Comparison of ENCODE assay signal across 1 cellular context in the genomic region with DNA sequence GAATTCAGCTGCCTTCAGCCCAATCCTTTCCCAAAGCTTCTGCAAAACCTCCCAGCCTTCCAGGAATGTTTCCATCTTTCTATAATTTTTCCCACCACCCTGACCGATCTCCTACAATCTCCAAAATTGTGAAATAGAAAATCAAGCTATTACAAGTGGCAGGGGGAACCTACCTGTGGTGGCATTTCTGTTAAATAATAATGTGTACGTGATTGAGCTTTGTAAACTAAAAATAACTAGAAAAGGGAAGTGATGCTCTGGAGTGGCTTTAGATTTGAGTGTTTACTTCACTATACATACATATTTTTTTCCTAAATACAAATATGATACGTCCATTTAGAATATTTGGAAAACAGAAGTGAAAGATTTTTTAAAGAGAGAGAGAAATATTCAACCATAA.
TF ChIP-seq lines count a peak whose summit lies in the region.

No MANE protein-coding gene starts in this region.

TF ChIP-seq in GM12878, 131 proteins besides CTCF, POLR2A, EP300 and RAD21 (continued from another document):
- TF ChIP-seq, protein P1, sequence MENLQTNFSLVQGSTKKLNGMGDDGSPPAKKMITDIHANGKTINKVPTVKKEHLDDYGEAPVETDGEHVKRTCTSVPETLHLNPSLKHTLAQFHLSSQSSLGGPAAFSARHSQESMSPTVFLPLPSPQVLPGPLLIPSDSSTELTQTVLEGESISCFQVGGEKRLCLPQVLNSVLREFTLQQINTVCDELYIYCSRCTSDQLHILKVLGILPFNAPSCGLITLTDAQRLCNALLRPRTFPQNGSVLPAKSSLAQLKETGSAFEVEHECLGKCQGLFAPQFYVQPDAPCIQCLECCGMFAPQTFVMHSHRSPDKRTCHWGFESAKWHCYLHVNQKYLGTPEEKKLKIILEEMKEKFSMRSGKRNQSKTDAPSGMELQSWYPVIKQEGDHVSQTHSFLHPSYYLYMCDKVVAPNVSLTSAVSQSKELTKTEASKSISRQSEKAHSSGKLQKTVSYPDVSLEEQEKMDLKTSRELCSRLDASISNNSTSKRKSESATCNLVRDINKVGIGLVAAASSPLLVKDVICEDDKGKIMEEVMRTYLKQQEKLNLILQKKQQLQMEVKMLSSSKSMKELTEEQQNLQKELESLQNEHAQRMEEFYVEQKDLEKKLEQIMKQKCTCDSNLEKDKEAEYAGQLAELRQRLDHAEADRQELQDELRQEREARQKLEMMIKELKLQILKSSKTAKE (IDR thresholded peaks at IDR 0.05; ENCODE audit: low read depth, poor library complexity, severe bottlenecking), result peak; percentile 63
- no peak for TF ChIP-seq FOXK2 (IDR thresholded peaks at IDR 0.05)
- no peak for TF ChIP-seq SRF (IDR thresholded peaks at IDR 0.05; ENCODE audit: low read depth in 2 of 2, low read length in 2 of 2)
- TF ChIP-seq SMARCA5 (IDR thresholded peaks at IDR 0.05), result no peak
- no peak for TF ChIP-seq POLR2AphosphoS5 (IDR thresholded peaks at IDR 0.05; ENCODE audit: low read length)
- TF ChIP-seq, protein P2, sequence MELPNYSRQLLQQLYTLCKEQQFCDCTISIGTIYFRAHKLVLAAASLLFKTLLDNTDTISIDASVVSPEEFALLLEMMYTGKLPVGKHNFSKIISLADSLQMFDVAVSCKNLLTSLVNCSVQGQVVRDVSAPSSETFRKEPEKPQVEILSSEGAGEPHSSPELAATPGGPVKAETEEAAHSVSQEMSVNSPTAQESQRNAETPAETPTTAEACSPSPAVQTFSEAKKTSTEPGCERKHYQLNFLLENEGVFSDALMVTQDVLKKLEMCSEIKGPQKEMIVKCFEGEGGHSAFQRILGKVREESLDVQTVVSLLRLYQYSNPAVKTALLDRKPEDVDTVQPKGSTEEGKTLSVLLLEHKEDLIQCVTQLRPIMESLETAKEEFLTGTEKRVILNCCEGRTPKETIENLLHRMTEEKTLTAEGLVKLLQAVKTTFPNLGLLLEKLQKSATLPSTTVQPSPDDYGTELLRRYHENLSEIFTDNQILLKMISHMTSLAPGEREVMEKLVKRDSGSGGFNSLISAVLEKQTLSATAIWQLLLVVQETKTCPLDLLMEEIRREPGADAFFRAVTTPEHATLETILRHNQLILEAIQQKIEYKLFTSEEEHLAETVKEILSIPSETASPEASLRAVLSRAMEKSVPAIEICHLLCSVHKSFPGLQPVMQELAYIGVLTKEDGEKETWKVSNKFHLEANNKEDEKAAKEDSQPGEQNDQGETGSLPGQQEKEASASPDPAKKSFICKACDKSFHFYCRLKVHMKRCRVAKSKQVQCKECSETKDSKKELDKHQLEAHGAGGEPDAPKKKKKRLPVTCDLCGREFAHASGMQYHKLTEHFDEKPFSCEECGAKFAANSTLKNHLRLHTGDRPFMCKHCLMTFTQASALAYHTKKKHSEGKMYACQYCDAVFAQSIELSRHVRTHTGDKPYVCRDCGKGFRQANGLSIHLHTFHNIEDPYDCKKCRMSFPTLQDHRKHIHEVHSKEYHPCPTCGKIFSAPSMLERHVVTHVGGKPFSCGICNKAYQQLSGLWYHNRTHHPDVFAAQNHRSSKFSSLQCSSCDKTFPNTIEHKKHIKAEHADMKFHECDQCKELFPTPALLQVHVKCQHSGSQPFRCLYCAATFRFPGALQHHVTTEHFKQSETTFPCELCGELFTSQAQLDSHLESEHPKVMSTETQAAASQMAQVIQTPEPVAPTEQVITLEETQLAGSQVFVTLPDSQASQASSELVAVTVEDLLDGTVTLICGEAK (IDR thresholded peaks at IDR 0.05; ENCODE audit: borderline replicate concordance), result no peak
- TF ChIP-seq, protein P3, sequence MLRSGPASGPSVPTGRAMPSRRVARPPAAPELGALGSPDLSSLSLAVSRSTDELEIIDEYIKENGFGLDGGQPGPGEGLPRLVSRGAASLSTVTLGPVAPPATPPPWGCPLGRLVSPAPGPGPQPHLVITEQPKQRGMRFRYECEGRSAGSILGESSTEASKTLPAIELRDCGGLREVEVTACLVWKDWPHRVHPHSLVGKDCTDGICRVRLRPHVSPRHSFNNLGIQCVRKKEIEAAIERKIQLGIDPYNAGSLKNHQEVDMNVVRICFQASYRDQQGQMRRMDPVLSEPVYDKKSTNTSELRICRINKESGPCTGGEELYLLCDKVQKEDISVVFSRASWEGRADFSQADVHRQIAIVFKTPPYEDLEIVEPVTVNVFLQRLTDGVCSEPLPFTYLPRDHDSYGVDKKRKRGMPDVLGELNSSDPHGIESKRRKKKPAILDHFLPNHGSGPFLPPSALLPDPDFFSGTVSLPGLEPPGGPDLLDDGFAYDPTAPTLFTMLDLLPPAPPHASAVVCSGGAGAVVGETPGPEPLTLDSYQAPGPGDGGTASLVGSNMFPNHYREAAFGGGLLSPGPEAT (IDR thresholded peaks at IDR 0.05; ENCODE audit: low read depth), result peak; percentile 95
- 0 out of 2 replicates have a peak, but pooled peaks have one; percentile 36 for TF ChIP-seq MYB (IDR thresholded peaks at IDR 0.05; ENCODE audit: borderline replicate concordance, low read depth, low read length)
- no peak for TF ChIP-seq KLF5 (IDR thresholded peaks at IDR 0.05; ENCODE audit: partially characterized antibody)
- peak; percentile 87 for TF ChIP-seq RUNX3 (IDR thresholded peaks at IDR 0.05; ENCODE audit: low read length)
- TF ChIP-seq CEBPB (IDR thresholded peaks at IDR 0.05; ENCODE audit: borderline replicate concordance in 1 of 2, low read depth in 2 of 2, low read length in 2 of 2), result no peak; a peak in 1 of 4 replicates
- TF ChIP-seq PAX8 (IDR thresholded peaks at IDR 0.05), result no peak
- TF ChIP-seq MEF2A (IDR thresholded peaks at IDR 0.05; ENCODE audit: insufficient read depth, low read depth, low read length), result peak; percentile 99
- TF ChIP-seq, protein P4, sequence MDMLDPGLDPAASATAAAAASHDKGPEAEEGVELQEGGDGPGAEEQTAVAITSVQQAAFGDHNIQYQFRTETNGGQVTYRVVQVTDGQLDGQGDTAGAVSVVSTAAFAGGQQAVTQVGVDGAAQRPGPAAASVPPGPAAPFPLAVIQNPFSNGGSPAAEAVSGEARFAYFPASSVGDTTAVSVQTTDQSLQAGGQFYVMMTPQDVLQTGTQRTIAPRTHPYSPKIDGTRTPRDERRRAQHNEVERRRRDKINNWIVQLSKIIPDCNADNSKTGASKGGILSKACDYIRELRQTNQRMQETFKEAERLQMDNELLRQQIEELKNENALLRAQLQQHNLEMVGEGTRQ (IDR thresholded peaks at IDR 0.05; ENCODE audit: borderline replicate concordance, low read depth, low read length), result no peak
- no peak; the same call in 1 of the 2 replicates for TF ChIP-seq MXI1 (IDR thresholded peaks at IDR 0.05; ENCODE audit: low read depth, low read length)
- no peak for TF ChIP-seq NBN (IDR thresholded peaks at IDR 0.05)
- TF ChIP-seq MEF2B (IDR thresholded peaks at IDR 0.05; ENCODE audit: partially characterized antibody, poor library complexity, severe bottlenecking), result peak; percentile 95
- TF ChIP-seq HCFC1 (IDR thresholded peaks at IDR 0.05; ENCODE audit: low read length), result no peak
- TF ChIP-seq SMAD1 (IDR thresholded peaks at IDR 0.05; ENCODE audit: low read depth, partially characterized antibody), result no peak
- peak; percentile 83 for TF ChIP-seq ZNF24 (IDR thresholded peaks at IDR 0.05)
- TF ChIP-seq, protein P5, sequence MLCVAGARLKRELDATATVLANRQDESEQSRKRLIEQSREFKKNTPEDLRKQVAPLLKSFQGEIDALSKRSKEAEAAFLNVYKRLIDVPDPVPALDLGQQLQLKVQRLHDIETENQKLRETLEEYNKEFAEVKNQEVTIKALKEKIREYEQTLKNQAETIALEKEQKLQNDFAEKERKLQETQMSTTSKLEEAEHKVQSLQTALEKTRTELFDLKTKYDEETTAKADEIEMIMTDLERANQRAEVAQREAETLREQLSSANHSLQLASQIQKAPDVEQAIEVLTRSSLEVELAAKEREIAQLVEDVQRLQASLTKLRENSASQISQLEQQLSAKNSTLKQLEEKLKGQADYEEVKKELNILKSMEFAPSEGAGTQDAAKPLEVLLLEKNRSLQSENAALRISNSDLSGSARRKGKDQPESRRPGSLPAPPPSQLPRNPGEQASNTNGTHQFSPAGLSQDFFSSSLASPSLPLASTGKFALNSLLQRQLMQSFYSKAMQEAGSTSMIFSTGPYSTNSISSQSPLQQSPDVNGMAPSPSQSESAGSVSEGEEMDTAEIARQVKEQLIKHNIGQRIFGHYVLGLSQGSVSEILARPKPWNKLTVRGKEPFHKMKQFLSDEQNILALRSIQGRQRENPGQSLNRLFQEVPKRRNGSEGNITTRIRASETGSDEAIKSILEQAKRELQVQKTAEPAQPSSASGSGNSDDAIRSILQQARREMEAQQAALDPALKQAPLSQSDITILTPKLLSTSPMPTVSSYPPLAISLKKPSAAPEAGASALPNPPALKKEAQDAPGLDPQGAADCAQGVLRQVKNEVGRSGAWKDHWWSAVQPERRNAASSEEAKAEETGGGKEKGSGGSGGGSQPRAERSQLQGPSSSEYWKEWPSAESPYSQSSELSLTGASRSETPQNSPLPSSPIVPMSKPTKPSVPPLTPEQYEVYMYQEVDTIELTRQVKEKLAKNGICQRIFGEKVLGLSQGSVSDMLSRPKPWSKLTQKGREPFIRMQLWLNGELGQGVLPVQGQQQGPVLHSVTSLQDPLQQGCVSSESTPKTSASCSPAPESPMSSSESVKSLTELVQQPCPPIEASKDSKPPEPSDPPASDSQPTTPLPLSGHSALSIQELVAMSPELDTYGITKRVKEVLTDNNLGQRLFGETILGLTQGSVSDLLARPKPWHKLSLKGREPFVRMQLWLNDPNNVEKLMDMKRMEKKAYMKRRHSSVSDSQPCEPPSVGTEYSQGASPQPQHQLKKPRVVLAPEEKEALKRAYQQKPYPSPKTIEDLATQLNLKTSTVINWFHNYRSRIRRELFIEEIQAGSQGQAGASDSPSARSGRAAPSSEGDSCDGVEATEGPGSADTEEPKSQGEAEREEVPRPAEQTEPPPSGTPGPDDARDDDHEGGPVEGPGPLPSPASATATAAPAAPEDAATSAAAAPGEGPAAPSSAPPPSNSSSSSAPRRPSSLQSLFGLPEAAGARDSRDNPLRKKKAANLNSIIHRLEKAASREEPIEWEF (IDR thresholded peaks at IDR 0.05; ENCODE audit: insufficient replicate concordance, low read depth, low read length), result peak; percentile 64
- no peak for TF ChIP-seq WRNIP1 (IDR thresholded peaks at IDR 0.05; ENCODE audit: borderline replicate concordance, low read depth, low read length)
- no peak for TF ChIP-seq HDGF (IDR thresholded peaks at IDR 0.05)
- TF ChIP-seq, protein P6, sequence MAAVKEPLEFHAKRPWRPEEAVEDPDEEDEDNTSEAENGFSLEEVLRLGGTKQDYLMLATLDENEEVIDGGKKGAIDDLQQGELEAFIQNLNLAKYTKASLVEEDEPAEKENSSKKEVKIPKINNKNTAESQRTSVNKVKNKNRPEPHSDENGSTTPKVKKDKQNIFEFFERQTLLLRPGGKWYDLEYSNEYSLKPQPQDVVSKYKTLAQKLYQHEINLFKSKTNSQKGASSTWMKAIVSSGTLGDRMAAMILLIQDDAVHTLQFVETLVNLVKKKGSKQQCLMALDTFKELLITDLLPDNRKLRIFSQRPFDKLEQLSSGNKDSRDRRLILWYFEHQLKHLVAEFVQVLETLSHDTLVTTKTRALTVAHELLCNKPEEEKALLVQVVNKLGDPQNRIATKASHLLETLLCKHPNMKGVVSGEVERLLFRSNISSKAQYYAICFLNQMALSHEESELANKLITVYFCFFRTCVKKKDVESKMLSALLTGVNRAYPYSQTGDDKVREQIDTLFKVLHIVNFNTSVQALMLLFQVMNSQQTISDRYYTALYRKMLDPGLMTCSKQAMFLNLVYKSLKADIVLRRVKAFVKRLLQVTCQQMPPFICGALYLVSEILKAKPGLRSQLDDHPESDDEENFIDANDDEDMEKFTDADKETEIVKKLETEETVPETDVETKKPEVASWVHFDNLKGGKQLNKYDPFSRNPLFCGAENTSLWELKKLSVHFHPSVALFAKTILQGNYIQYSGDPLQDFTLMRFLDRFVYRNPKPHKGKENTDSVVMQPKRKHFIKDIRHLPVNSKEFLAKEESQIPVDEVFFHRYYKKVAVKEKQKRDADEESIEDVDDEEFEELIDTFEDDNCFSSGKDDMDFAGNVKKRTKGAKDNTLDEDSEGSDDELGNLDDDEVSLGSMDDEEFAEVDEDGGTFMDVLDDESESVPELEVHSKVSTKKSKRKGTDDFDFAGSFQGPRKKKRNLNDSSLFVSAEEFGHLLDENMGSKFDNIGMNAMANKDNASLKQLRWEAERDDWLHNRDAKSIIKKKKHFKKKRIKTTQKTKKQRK (IDR thresholded peaks at IDR 0.05; ENCODE audit: low read depth, low read length), result no peak
- TF ChIP-seq JUNB (IDR thresholded peaks at IDR 0.05), result peak; percentile 95
- 0 out of 2 replicates have a peak, but pooled peaks have one; percentile 15 for TF ChIP-seq ZSCAN29 (IDR thresholded peaks at IDR 0.05)
- TF ChIP-seq, protein P7, sequence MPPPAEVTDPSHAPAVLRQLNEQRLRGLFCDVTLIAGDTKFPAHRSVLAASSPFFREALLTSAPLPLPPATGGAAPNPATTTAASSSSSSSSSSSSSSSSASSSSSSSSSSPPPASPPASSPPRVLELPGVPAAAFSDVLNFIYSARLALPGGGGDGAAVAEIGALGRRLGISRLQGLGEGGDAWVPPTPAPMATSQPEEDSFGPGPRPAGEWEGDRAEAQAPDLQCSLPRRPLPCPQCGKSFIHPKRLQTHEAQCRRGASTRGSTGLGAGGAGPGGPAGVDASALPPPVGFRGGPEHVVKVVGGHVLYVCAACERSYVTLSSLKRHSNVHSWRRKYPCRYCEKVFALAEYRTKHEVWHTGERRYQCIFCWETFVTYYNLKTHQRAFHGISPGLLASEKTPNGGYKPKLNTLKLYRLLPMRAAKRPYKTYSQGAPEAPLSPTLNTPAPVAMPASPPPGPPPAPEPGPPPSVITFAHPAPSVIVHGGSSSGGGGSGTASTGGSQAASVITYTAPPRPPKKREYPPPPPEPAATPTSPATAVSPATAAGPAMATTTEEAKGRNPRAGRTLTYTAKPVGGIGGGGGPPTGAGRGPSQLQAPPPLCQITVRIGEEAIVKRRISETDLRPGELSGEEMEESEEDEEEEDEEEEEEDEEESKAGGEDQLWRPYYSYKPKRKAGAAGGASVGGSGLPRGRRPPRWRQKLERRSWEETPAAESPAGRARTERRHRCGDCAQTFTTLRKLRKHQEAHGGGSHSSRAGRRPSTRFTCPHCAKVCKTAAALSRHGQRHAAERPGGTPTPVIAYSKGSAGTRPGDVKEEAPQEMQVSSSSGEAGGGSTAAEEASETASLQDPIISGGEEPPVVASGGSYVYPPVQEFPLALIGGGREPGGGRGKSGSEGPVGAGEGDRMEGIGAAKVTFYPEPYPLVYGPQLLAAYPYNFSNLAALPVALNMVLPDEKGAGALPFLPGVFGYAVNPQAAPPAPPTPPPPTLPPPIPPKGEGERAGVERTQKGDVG (CRISPR knock-in tag; IDR thresholded peaks at IDR 0.05), result no peak
